Comparison of ENCODE assay signal across 1 cellular context in the genomic region with DNA sequence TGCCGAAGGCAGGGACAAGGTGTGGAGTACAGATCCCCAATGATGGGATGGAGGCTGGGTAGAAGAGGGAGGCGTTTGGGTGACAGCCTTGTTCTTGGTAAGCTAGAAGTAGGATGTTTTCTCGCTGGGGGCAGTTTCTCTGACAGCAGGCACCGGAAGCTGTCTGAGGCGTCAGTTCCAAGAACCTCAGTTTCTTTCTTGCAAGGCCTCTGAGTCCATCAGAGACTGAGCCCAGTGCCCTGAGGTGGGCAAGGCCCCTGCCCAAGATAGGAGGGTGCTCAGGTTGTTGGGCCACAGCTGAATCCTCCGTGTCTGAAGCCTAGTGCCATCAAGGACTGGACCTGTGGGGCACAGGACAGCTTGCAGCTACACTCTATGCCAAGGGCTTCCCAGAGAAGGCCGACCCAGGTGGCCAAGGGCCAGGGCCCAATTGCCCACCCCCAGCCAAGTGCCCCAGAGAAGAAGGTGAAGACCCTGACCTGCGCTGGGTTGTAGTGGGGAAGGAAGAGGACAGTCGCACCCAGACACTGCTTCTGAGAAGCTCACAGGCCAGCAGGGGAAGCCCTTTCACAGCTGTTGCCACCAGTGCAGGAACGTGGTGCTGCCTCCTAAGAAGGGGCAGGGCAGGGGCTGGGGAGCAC.
TF ChIP-seq lines count a peak whose summit lies in the region.

No MANE protein-coding gene starts in this region.

TF ChIP-seq in K562, 482 proteins besides CTCF, POLR2A, EP300 and RAD21 (continued from another document):
- TF ChIP-seq FOXA3 (CRISPR knock-in tag; conservative IDR thresholded peaks at IDR 0.05 in 1 of 2, IDR thresholded peaks at IDR 0.05 in 1 of 2) = no peak
- no peak for TF ChIP-seq SLC30A9 (CRISPR knock-in tag; IDR thresholded peaks at IDR 0.05)
- no peak for TF ChIP-seq PHF8 (IDR thresholded peaks at IDR 0.05; ENCODE audit: borderline replicate concordance, low read length)
- no peak for TF ChIP-seq MCM3 (IDR thresholded peaks at IDR 0.05)
- TF ChIP-seq NR1H2 (CRISPR knock-in tag; IDR thresholded peaks at IDR 0.05) = no peak
- TF ChIP-seq, protein P1, sequence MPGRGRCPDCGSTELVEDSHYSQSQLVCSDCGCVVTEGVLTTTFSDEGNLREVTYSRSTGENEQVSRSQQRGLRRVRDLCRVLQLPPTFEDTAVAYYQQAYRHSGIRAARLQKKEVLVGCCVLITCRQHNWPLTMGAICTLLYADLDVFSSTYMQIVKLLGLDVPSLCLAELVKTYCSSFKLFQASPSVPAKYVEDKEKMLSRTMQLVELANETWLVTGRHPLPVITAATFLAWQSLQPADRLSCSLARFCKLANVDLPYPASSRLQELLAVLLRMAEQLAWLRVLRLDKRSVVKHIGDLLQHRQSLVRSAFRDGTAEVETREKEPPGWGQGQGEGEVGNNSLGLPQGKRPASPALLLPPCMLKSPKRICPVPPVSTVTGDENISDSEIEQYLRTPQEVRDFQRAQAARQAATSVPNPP (IDR thresholded peaks at IDR 0.05; ENCODE audit: borderline replicate concordance, insufficient read depth, insufficient read length) = no peak
- no peak for TF ChIP-seq SAFB (IDR thresholded peaks at IDR 0.05; ENCODE audit: borderline replicate concordance, low read depth, low read length)
- no peak for TF ChIP-seq ZNF224 (CRISPR knock-in tag; IDR thresholded peaks at IDR 0.05)
- no peak for TF ChIP-seq FOS (IDR thresholded peaks at IDR 0.05; ENCODE audit: extremely low read depth, insufficient read length)
